In genomic region chr5:116361171-116361967, GRCh38 we compare ENCODE assay signal across 9 cellular contexts.
DNase-seq lines count a peak whose midpoint lies in the region; ATAC-seq and TF ChIP-seq lines count a peak whose summit lies in the region.
"Had no signal": no experiment of that assay in that cellular context is flagged by ENCODE, and none has a peak within 500 bp of the region (broad histone marks: within the 10 kb centered on the region; RNA-seq: fewer than 3 reads in every experiment).

No MANE protein-coding gene starts in this region.

- no peaks in the 10 kb centered on the region for H3K79me2 ChIP-seq in hepatocyte

- intact Hi-C loops in ascending aorta (cut with DNase I) = no loop called here

- H3K9me2 ChIP-seq in hepatocyte (replicated peaks; ENCODE audit: insufficient read depth) = no peaks in the 10 kb centered on the region

- no peaks in the 10 kb centered on the region for H4K20me1 ChIP-seq in hepatocyte (ENCODE audit: insufficient read depth, poor library complexity, severe bottlenecking)

- ATAC-seq in HG03025 (IDR thresholded peaks at IDR 0.05; ENCODE audit: low FRiP score, unreplicated experiment) (no peak), HG03565 (IDR thresholded peaks at IDR 0.05; ENCODE audit: unreplicated experiment) (no peak), HG03039 (IDR thresholded peaks at IDR 0.05; ENCODE audit: unreplicated experiment) (no peak)

- WGBS in hepatocyte (ENCODE audit: low lambda C conversion rate, missing lambda C conversion rate) = 16% methylated on average over 47 of the region's 53 CpGs

- H2AFZ ChIP-seq in hepatocyte = peak overlapping the region; percentile 26

- H3K27me3 ChIP-seq in ascending aorta = no peaks in the 10 kb centered on the region
- H3K27me3 ChIP-seq in hepatocyte = no peaks in the 10 kb centered on the region

- DNase-seq in EH (ENCODE audit: low read depth) (peak; percentile 4), ascending aorta (ENCODE audit: low spot score in 2 of 2) (no peak), hepatocyte (ENCODE audit: low spot score) (peak; percentile 67), renal cortical epithelial cell (ENCODE audit: low read depth) (peak; percentile 16)
- no peak for DNase-seq in activated CD4-positive, alpha-beta T cell treated with anti-CD3 and anti-CD28 coated beads for 48 hours

- H3K4me2 ChIP-seq in hepatocyte = peak overlapping the region; percentile 83

- H3K9me3 ChIP-seq in ascending aorta (no peaks in the 10 kb centered on the region), hepatocyte (ENCODE audit: low read depth) (no peaks in the 10 kb centered on the region)

- H3K27ac ChIP-seq in ascending aorta (no peak overlapping the region), hepatocyte (no peak overlapping the region)
- H3K27ac ChIP-seq: VCaP had no signal

- H3K36me3 ChIP-seq in ascending aorta (no peaks in the 10 kb centered on the region), hepatocyte (replicated peaks; ENCODE audit: insufficient read depth, low read depth) (no peaks in the 10 kb centered on the region)

- H3K4me1 ChIP-seq in ascending aorta (peaks cover 5 to 9% of the 10 kb centered on the region in 2 donors), hepatocyte (ENCODE audit: insufficient read depth) (no peaks in the 10 kb centered on the region)

- H3K4me3 ChIP-seq in ascending aorta = peak overlapping the region; percentile 36 to 62
- peak overlapping the region; percentile 1 for H3K4me3 ChIP-seq in hepatocyte

- peak in 1 of 3 experiments; percentile 4 for TF ChIP-seq CTCF in ascending aorta (IDR thresholded peaks at IDR 0.05)
- TF ChIP-seq CTCF in hepatocyte (IDR thresholded peaks at IDR 0.05; ENCODE audit: poor library complexity) = peak; percentile 17

Comparison
In these comparisons a context has a peak if more than half of its experiments do, and no peak if none do; other contexts are left out.
1. DNase-seq: peak in EH (single experiment), hepatocyte (single experiment) and renal cortical epithelial cell (single experiment); none in ascending aorta (0 of 2) and activated CD4-positive, alpha-beta T cell treated with anti-CD3 and anti-CD28 coated beads for 48 hours (single experiment).